In genomic region chr1:229624521-229624905, GRCh38 we compare ENCODE assay signal across 9 cellular contexts. TPM values are rescaled to one million over a fixed set of nuclear protein-coding genes. Genes with fewer than 3 reads are reported as not detected.
DNase-seq lines count a peak whose midpoint lies in the region; ATAC-seq and TF ChIP-seq lines count a peak whose summit lies in the region.
"Had no signal": no experiment of that assay in that cellular context is flagged by ENCODE, and none has a peak within 500 bp of the region (broad histone marks: within the 10 kb centered on the region; RNA-seq: fewer than 3 reads in every experiment).

No MANE protein-coding gene starts in this region.

- no peak overlapping the region for H3K27ac ChIP-seq in effector memory CD4-positive, alpha-beta T cell (ENCODE audit: insufficient read depth, low read length, poor library complexity, severe bottlenecking)

- H3K9me3 ChIP-seq in Loucy (ENCODE audit: insufficient read depth, low read depth, low read length) = no peaks in the 10 kb centered on the region
- H3K9me3 ChIP-seq in effector memory CD4-positive, alpha-beta T cell (ENCODE audit: control insufficient read depth, low read length) = no peaks in the 10 kb centered on the region

- peaks cover 72% of the 10 kb centered on the region for H4K20me1 ChIP-seq in Loucy (ENCODE audit: insufficient read depth, low read length, poor library complexity, severe bottlenecking)

- ATAC-seq in GM19463 (IDR thresholded peaks at IDR 0.05; ENCODE audit: unreplicated experiment) = no peak

- peaks cover 46% of the 10 kb centered on the region for H3K4me1 ChIP-seq in Loucy (ENCODE audit: insufficient read depth, low read length, poor library complexity, severe bottlenecking)
- H3K4me1 ChIP-seq in effector memory CD4-positive, alpha-beta T cell (ENCODE audit: control insufficient read depth, insufficient read depth, low read length, poor library complexity, severe bottlenecking) = peaks cover 8% of the 10 kb centered on the region

- H3K4me2 ChIP-seq in Loucy (ENCODE audit: low read depth, low read length, poor library complexity, severe bottlenecking) = peak overlapping the region; percentile 91

- no peaks in the 10 kb centered on the region for H3K9me2 ChIP-seq in Loucy (replicated peaks; ENCODE audit: low read depth, low read length)

- H3F3A ChIP-seq in Loucy (ENCODE audit: low read depth) = no peaks in the 10 kb centered on the region

- H3K9me3 Mint-ChIP-seq in neural crest cell = no peaks in the 10 kb centered on the region

- POLR2A ChIA-PET in BJ (lab: Charles Lee) = interaction anchor here (0.7 kb wide), 1 partner anchor 69 kb away, joined by 3 read pairs; no protein-coding TSS in a partner anchor

- H3K27me3 Mint-ChIP-seq in neural crest cell (ENCODE audit: low read depth) = no peaks in the 10 kb centered on the region

- peak overlapping the region; percentile 93 for H3K4me3 Mint-ChIP-seq in neural crest cell

- H3K27me3 ChIP-seq in BJ (ENCODE audit: control insufficient read depth, insufficient read depth, low read length) (no peaks in the 10 kb centered on the region), Loucy (ENCODE audit: insufficient read depth, low read length, poor library complexity, severe bottlenecking) (no peaks in the 10 kb centered on the region)
- no peaks in the 10 kb centered on the region for H3K27me3 ChIP-seq in effector memory CD4-positive, alpha-beta T cell (replicated peaks; ENCODE audit: control insufficient read depth, insufficient read depth, low read length, poor library complexity, severe bottlenecking)

- H3K4me3 ChIP-seq in BJ (ENCODE audit: low read depth, low read length) = peak overlapping the region; percentile 79
- H3K4me3 ChIP-seq in Loucy (ENCODE audit: low read length, poor library complexity, severe bottlenecking) = peak overlapping the region; percentile 79
- peak overlapping the region; percentile 64 for H3K4me3 ChIP-seq in effector memory CD4-positive, alpha-beta T cell (ENCODE audit: insufficient read depth, low read depth, low read length, poor library complexity, severe bottlenecking)

- H3K79me2 ChIP-seq in Loucy (ENCODE audit: insufficient read depth, low read length) = peaks cover 88% of the 10 kb centered on the region

- CTCF ChIA-PET in BJ (lab: Yijun Ruan, JAX) = interaction anchor here (1.1 kb wide), 1 partner anchor 66 kb away, joined by 4 read pairs; the partner anchor contains the start of gene ABCB10

- no peaks in the 10 kb centered on the region for H3K36me3 Mint-ChIP-seq in neural crest cell (ENCODE audit: low read depth)

- H2AFZ ChIP-seq in Loucy (ENCODE audit: low read length) = no peak overlapping the region

- no peaks in the 10 kb centered on the region for H3K36me3 ChIP-seq in BJ (ENCODE audit: control insufficient read depth, insufficient read depth, low read length)
- H3K36me3 ChIP-seq in Loucy (ENCODE audit: insufficient read depth, low read length) = no peaks in the 10 kb centered on the region
- H3K36me3 ChIP-seq in effector memory CD4-positive, alpha-beta T cell (ENCODE audit: control insufficient read depth, insufficient read depth, low read length) = no peaks in the 10 kb centered on the region

- no peak overlapping the region for H3K27ac Mint-ChIP-seq in neural crest cell (ENCODE audit: unreplicated experiment)

- H3K4me1 Mint-ChIP-seq in neural crest cell = peaks cover 40% of the 10 kb centered on the region

- TF ChIP-seq CTCF in BJ (IDR thresholded peaks at IDR 0.05; ENCODE audit: insufficient read depth, low read depth, low read length) (no peak), Loucy (conservative IDR thresholded peaks at IDR 0.05; ENCODE audit: low read length) (no peak), neural crest cell (conservative IDR thresholded peaks at IDR 0.05) (no peak)

- DNase-seq in BJ (ENCODE audit: low read depth) (no peak), neural crest cell (ENCODE audit: low read depth, low spot score) (no peak), NCI-H446 (lab: John Stamatoyannopoulos, UW) (no peak), cortex of kidney (lab: John Stamatoyannopoulos, UW) (no peak)
- no peak for DNase-seq in effector memory CD4-positive, alpha-beta T cell
- no peak for DNase-seq in activated CD4-positive, alpha-beta T cell treated with anti-CD3 and anti-CD28 coated beads for 48 hours
- DNase-seq: NCI-H1048 had no signal

- H3K9ac ChIP-seq in Loucy (ENCODE audit: low read depth, low read length, poor library complexity, severe bottlenecking) = peak overlapping the region; percentile 73

RNA-seq across cellular contexts. Expression of gene TAF5L, which starts 1.4 kb away (rescaled TPM):
- polyA plus RNA-seq in BJ (2011; rRNA removed) = 16.3 and 19.4 TPM in 2 replicates
- 21.9 and 26.4 TPM in 2 replicates for polyA minus RNA-seq in BJ (2011; rRNA and poly(A)+ RNA removed)
- 29.4 and 29.7 TPM in 2 replicates for total RNA-seq in neural crest cell

RNA-seq across cellular contexts. Expression of gene URB2, which starts 1.5 kb away (rescaled TPM):
- polyA plus RNA-seq in BJ (2011; rRNA removed) = 4.9 and 5.2 TPM in 2 replicates
- polyA minus RNA-seq in BJ (2011; rRNA and poly(A)+ RNA removed) = 13.2 and 14.3 TPM in 2 replicates
- total RNA-seq in neural crest cell = 25.9 and 27.1 TPM in 2 replicates
